In the genomic region with DNA sequence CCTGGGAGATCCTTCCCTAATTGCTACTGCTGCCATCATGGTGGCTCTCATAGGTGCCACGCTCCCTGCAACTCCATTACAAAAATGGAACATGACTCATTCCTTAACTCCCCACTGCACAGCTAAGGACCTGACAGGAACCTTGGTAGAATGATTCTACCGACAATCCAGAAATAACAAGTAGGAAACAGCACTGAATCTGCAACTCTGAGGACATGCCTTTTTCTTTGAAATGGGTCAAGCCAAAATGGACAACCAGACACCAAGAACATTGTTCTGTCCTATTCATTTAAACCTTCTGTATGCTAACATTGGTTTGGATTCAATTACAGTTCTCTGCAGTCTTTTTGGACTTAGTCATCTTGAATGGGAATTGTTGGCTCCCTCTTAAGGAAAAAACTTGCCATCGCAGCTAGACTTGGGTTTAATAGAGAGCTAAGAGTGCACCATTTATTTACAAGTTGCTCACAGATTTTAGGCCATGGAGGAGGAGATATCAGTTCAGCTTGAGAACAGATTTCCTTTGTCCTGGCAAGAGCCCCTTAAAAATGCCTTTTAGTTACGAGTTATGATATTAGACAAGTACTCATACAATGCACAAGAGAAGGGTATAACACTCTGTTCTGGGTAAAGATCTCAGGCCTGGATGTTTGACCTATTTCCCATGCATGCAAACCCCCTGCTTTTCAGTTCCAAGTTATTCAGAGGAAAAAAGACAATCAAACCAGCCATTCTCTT, we compare ENCODE assay signal across 8 cellular contexts. TPM values are rescaled to one million over a fixed set of nuclear protein-coding genes. Genes with fewer than 3 reads are reported as not detected.
DNase-seq lines count a peak whose midpoint lies in the region; ATAC-seq, FAIRE-seq and TF ChIP-seq lines count a peak whose summit lies in the region.

No MANE protein-coding gene starts in this region.

- H3K27ac ChIP-seq in HEK293 (ENCODE audit: extremely low read depth, low read depth, low read length) = no peak overlapping the region
- no peak overlapping the region for H3K27ac ChIP-seq in ovary

- TF ChIP-seq CTCF in D721Med (IDR thresholded peaks at IDR 0.05; ENCODE audit: insufficient read depth, missing control alignments) (peak; percentile 52), HEK293 (tag by site-specific recombination; IDR thresholded peaks at IDR 0.05) (no peak), ovary (IDR thresholded peaks at IDR 0.05) (peak in 2 of 3 donors; percentile 10 to 12)

- CTCF ChIA-PET in HEK293 (lab: Yijun Ruan, JAX) = interaction anchor here (0.6 to 7.4 kb wide), 25 partner anchors 10 to 972 kb away, joined by 3 to 137 read pairs (median 4); partner anchors contain the start of gene SSH2

- H3K27me3 ChIP-seq in ovary = no peaks in the 10 kb centered on the region

- WGBS in ovary, 3 donors = 40% methylated on average over 4 of the region's 4 CpGs

- H3K4me3 ChIP-seq in HEK293 (ENCODE audit: low read depth, low read length) (no peak overlapping the region), ovary (no peak overlapping the region)

- intact Hi-C loops in ovary (cut with DNase I) = loop anchor here in 2 of 4 donors (10.0 kb wide), 1 partner anchor 291 kb away; no protein-coding TSS in a partner anchor

- H3K4me1 ChIP-seq in HEK293 (ENCODE audit: control insufficient read depth, insufficient read depth, low read length) (no peaks in the 10 kb centered on the region), ovary (ENCODE audit: insufficient read depth) (no peaks in the 10 kb centered on the region)

- no peak for FAIRE-seq in D721Med (lab: Jason Lieb, UNC)
- FAIRE-seq in RCC 7860 (lab: Jason Lieb, UNC) = peak; percentile 76

- no peaks in the 10 kb centered on the region for H3K9me3 ChIP-seq in HEK293 (ENCODE audit: control insufficient read depth, insufficient read depth, low read depth, low read length)
- no peaks in the 10 kb centered on the region for H3K9me3 ChIP-seq in ovary

- TF ChIP-seq POLR2A in ovary (IDR thresholded peaks at IDR 0.05) = no peak

- no peak for DNase-seq in D721Med (ENCODE audit: insufficient read length, low spot score)
- DNase-seq in RCC 7860 (ENCODE audit: low spot score) = peak; percentile 58
- DNase-seq in ovary = no peak

- H3K36me3 ChIP-seq in HEK293 (ENCODE audit: control insufficient read depth in 2 of 2, insufficient read depth in 1 of 2, low read length in 2 of 2) (no peaks in the 10 kb centered on the region), ovary (no peaks in the 10 kb centered on the region)

- no peak for TF ChIP-seq EP300 in ovary (IDR thresholded peaks at IDR 0.05)

- POLR2A ChIA-PET in HEK293 (lab: Yijun Ruan, JAX) = interaction anchor here (0.9 kb wide), 1 partner anchor 805 kb away, joined by 3 read pairs; no protein-coding TSS in a partner anchor

- peak; percentile 57 for ATAC-seq in esophagus mucosa
- no peak for ATAC-seq in GM21786 (IDR thresholded peaks at IDR 0.05; ENCODE audit: unreplicated experiment)
- ATAC-seq in GM18519 (IDR thresholded peaks at IDR 0.05; ENCODE audit: low FRiP score, unreplicated experiment) = no peak
- no peak for ATAC-seq in GM21360 (IDR thresholded peaks at IDR 0.05; ENCODE audit: unreplicated experiment)

TF ChIP-seq in HEK293, 187 proteins besides CTCF, POLR2A, EP300 and RAD21 (continues in another document):
- TF ChIP-seq ZNF664 (tag by site-specific recombination; IDR thresholded peaks at IDR 0.05) (peak; percentile 59; the same call in 1 of the 2 replicates), ZBTB17 (tag by site-specific recombination; IDR thresholded peaks at IDR 0.05) (peak; percentile 74), ZBTB48 (tag by site-specific recombination; IDR thresholded peaks at IDR 0.05) (peak; percentile 41; the same call in 1 of the 2 replicates), ZNF335 (tag by site-specific recombination; conservative IDR thresholded peaks at IDR 0.05) (0 out of 2 replicates have a peak, but pooled peaks have one; percentile 30), SP7 (tag by site-specific recombination; IDR thresholded peaks at IDR 0.05) (peak; percentile 60), MZF1 (tag by site-specific recombination; IDR thresholded peaks at IDR 0.05; ENCODE audit: borderline replicate concordance) (peak; percentile 39; the same call in 1 of the 2 replicates), ZIC2 (tag by site-specific recombination; IDR thresholded peaks at IDR 0.05) (no peak), ZFP3 (tag by site-specific recombination; IDR thresholded peaks at IDR 0.05; ENCODE audit: low read depth) (peak; percentile 87), ZNF184 (tag by site-specific recombination; IDR thresholded peaks at IDR 0.05) (peak; percentile 44; the same call in 1 of the 2 replicates), YY2 (tag by site-specific recombination; IDR thresholded peaks at IDR 0.05) (peak; percentile 78), ZNF654 (tag by site-specific recombination; IDR thresholded peaks at IDR 0.05; ENCODE audit: low read depth) (peak; percentile 45), ZFP37 (tag by site-specific recombination; IDR thresholded peaks at IDR 0.05) (0 out of 2 replicates have a peak, but pooled peaks have one; percentile 46), ZNF366 (tag by site-specific recombination; conservative IDR thresholded peaks at IDR 0.05) (peak; percentile 15; the same call in 1 of the 2 replicates), SETDB1 (IDR thresholded peaks at IDR 0.05; ENCODE audit: insufficient read length, low read length) (peak; percentile 56), ZNF2 (tag by site-specific recombination; IDR thresholded peaks at IDR 0.05) (0 out of 2 replicates have a peak, but pooled peaks have one; percentile 40), PATZ1 (tag by site-specific recombination; IDR thresholded peaks at IDR 0.05) (0 out of 2 replicates have a peak, but pooled peaks have one; percentile 24), ZEB2 (tag by site-specific recombination; IDR thresholded peaks at IDR 0.05) (no peak), ZNF302 (tag by site-specific recombination; IDR thresholded peaks at IDR 0.05; ENCODE audit: low read depth) (no peak)
- TF ChIP-seq, protein P1, sequence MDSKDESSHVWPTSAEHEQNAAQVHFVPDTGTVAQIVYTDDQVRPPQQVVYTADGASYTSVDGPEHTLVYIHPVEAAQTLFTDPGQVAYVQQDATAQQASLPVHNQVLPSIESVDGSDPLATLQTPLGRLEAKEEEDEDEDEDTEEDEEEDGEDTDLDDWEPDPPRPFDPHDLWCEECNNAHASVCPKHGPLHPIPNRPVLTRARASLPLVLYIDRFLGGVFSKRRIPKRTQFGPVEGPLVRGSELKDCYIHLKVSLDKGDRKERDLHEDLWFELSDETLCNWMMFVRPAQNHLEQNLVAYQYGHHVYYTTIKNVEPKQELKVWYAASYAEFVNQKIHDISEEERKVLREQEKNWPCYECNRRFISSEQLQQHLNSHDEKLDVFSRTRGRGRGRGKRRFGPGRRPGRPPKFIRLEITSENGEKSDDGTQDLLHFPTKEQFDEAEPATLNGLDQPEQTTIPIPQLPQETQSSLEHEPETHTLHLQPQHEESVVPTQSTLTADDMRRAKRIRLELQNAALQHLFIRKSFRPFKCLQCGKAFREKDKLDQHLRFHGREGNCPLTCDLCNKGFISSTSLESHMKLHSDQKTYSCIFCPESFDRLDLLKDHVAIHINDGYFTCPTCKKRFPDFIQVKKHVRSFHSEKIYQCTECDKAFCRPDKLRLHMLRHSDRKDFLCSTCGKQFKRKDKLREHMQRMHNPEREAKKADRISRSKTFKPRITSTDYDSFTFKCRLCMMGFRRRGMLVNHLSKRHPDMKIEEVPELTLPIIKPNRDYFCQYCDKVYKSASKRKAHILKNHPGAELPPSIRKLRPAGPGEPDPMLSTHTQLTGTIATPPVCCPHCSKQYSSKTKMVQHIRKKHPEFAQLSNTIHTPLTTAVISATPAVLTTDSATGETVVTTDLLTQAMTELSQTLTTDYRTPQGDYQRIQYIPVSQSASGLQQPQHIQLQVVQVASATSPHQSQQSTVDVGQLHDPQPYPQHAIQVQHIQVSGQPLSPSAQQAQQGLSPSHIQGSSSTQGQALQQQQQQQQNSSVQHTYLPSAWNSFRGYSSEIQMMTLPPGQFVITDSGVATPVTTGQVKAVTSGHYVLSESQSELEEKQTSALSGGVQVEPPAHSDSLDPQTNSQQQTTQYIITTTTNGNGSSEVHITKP (tag by site-specific recombination; IDR thresholded peaks at IDR 0.05) = peak; percentile 38; the same call in 1 of the 2 replicates
- TF ChIP-seq, protein P2, sequence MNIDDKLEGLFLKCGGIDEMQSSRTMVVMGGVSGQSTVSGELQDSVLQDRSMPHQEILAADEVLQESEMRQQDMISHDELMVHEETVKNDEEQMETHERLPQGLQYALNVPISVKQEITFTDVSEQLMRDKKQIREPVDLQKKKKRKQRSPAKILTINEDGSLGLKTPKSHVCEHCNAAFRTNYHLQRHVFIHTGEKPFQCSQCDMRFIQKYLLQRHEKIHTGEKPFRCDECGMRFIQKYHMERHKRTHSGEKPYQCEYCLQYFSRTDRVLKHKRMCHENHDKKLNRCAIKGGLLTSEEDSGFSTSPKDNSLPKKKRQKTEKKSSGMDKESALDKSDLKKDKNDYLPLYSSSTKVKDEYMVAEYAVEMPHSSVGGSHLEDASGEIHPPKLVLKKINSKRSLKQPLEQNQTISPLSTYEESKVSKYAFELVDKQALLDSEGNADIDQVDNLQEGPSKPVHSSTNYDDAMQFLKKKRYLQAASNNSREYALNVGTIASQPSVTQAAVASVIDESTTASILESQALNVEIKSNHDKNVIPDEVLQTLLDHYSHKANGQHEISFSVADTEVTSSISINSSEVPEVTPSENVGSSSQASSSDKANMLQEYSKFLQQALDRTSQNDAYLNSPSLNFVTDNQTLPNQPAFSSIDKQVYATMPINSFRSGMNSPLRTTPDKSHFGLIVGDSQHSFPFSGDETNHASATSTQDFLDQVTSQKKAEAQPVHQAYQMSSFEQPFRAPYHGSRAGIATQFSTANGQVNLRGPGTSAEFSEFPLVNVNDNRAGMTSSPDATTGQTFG (tag by site-specific recombination; IDR thresholded peaks at IDR 0.05; ENCODE audit: borderline replicate concordance) = no peak

RNA-seq across cellular contexts. Expression of gene NSRP1, which starts 20.9 kb away (rescaled TPM):
- total RNA-seq in esophagus mucosa (20.0 TPM), ovary (10 to 100 TPM; 19.0 to 42.1 (median 26.6) TPM)
- 10 to 100 TPM; 23.5 to 38.9 TPM for polyA plus RNA-seq in ovary
